In genomic region chr3:53170325-53171108, GRCh38 we compare ENCODE assay signal across 8 cellular contexts. TPM values are rescaled to one million over a fixed set of nuclear protein-coding genes. Genes with fewer than 3 reads are reported as not detected.
A peak's percentile ranks its signal among the peaks of the same experiment; 100 is the strongest.
DNase-seq lines count a peak whose midpoint lies in the region; TF ChIP-seq lines count a peak whose summit lies in the region.

No MANE protein-coding gene starts in this region.

- H3K4me3 ChIP-seq in KMS-11 (IDR thresholded peaks at IDR 0.05; ENCODE audit: insufficient read depth, low read depth, low read length) = no peak overlapping the region
- peak overlapping the region; percentile 39 for H3K4me3 ChIP-seq in coronary artery
- peak overlapping the region in 3 of 5 donors; percentile 9 to 19 (median 18) for H3K4me3 ChIP-seq in subcutaneous abdominal adipose tissue (ENCODE audit: low read depth in 1 of 5, low read length in 5 of 5)
- H3K4me3 ChIP-seq in MG63 = no peak overlapping the region

- no peak overlapping the region for H3K4me3 Mint-ChIP-seq in activated CD4-positive, alpha-beta T cell treated with anti-CD3 and anti-CD28 coated beads, Interleukin-2, amount 10 ng/mL, durations not matched to agents 7 days and 5 days

- TF ChIP-seq CTCF in KMS-11 (conservative IDR thresholded peaks at IDR 0.05; ENCODE audit: low read depth, low read length) (no peak), coronary artery (IDR thresholded peaks at IDR 0.05) (no peak)

- H3K27me3 Mint-ChIP-seq in activated CD4-positive, alpha-beta T cell treated with anti-CD3 and anti-CD28 coated beads, Interleukin-2, amount 10 ng/mL, durations not matched to agents 7 days and 5 days = no peaks in the 10 kb centered on the region

- CTCF ChIA-PET in activated CD4-positive, alpha-beta T cell treated with anti-CD3 and anti-CD28 coated beads, Interleukin-2, amount 10 ng/mL, durations not matched to agents 7 days and 5 days (lab: Charles Lee) = interaction anchor here (0.7 to 3.5 kb wide), 6 partner anchors 15 to 85 kb away, joined by 3 to 14 read pairs (median 4); partner anchors contain the start of gene TKT

- H3K36me3 ChIP-seq in KMS-11 (ENCODE audit: insufficient read depth) (no peaks in the 10 kb centered on the region), subcutaneous abdominal adipose tissue (ENCODE audit: control insufficient read depth in 5 of 5, insufficient read depth in 5 of 5, low read length in 5 of 5) (peaks cover 0 to 52% (median 36%) of the 10 kb centered on the region in 5 donors), MG63 (no peaks in the 10 kb centered on the region)

- H3K79me2 ChIP-seq in KMS-11 (ENCODE audit: insufficient read depth, low read depth) = no peaks in the 10 kb centered on the region; the same call in 1 of the 2 replicates

- H4K20me1 ChIP-seq in KMS-11 (ENCODE audit: insufficient read depth) = no peaks in the 10 kb centered on the region

- H3K4me1 Mint-ChIP-seq in activated CD4-positive, alpha-beta T cell treated with anti-CD3 and anti-CD28 coated beads, Interleukin-2, amount 10 ng/mL, durations not matched to agents 7 days and 5 days = peaks cover 40% of the 10 kb centered on the region

- DNase-seq in activated CD4-positive, alpha-beta T cell treated with anti-CD3 and anti-CD28 coated beads, Interleukin-2, amount 10 ng/mL, durations not matched to agents 7 days and 5 days = peak; percentile 41
- no peak for DNase-seq in activated CD4-positive, alpha-beta T cell treated with anti-CD3 and anti-CD28 coated beads for 1 hour
- no peak for DNase-seq in coronary artery (ENCODE audit: low spot score)
- no peak for DNase-seq in MG63
- no peak for DNase-seq in DMS79 (lab: John Stamatoyannopoulos, UW)
- DNase-seq in cerebellum (ENCODE audit: low spot score) = no peak

- H3K9ac ChIP-seq in KMS-11 (no peak overlapping the region; the same call in 1 of the 2 replicates), subcutaneous abdominal adipose tissue (ENCODE audit: low read length in 5 of 5) (peak overlapping the region in 1 of 5 donors; percentile 28)

- no peaks in the 10 kb centered on the region for H3K9me3 Mint-ChIP-seq in activated CD4-positive, alpha-beta T cell treated with anti-CD3 and anti-CD28 coated beads, Interleukin-2, amount 10 ng/mL, durations not matched to agents 7 days and 5 days

- H3K36me3 Mint-ChIP-seq in activated CD4-positive, alpha-beta T cell treated with anti-CD3 and anti-CD28 coated beads, Interleukin-2, amount 10 ng/mL, durations not matched to agents 7 days and 5 days (ENCODE audit: low read depth) = no peaks in the 10 kb centered on the region

- no peaks in the 10 kb centered on the region for H3K9me3 ChIP-seq in subcutaneous abdominal adipose tissue (ENCODE audit: control insufficient read depth in 5 of 5, low read length in 5 of 5)
- no peaks in the 10 kb centered on the region for H3K9me3 ChIP-seq in MG63

- H3K27ac Mint-ChIP-seq in activated CD4-positive, alpha-beta T cell treated with anti-CD3 and anti-CD28 coated beads, Interleukin-2, amount 10 ng/mL, durations not matched to agents 7 days and 5 days = no peak overlapping the region

- H3K4me1 ChIP-seq in KMS-11 (ENCODE audit: low read depth, poor library complexity, severe bottlenecking) = peaks cover 53% of the 10 kb centered on the region
- H3K4me1 ChIP-seq in subcutaneous abdominal adipose tissue (ENCODE audit: control insufficient read depth in 5 of 5, insufficient read depth in 5 of 5, low read length in 5 of 5) = peaks cover 20 to 96% (median 82%) of the 10 kb centered on the region in 5 donors

- no peak overlapping the region for H2AFZ ChIP-seq in KMS-11 (ENCODE audit: low read depth)

- peak overlapping the region; percentile 85 for H3K4me2 ChIP-seq in KMS-11

- H3K27me3 ChIP-seq in KMS-11 (ENCODE audit: insufficient read depth, low read depth) (no peaks in the 10 kb centered on the region), subcutaneous abdominal adipose tissue (ENCODE audit: control insufficient read depth in 5 of 5, insufficient read depth in 4 of 5, low read length in 5 of 5) (no peaks in the 10 kb centered on the region), MG63 (no peaks in the 10 kb centered on the region)

- H3K27ac ChIP-seq in KMS-11 (peak overlapping the region; percentile 53), coronary artery (peak overlapping the region in 1 of 2 donors; percentile 47), subcutaneous abdominal adipose tissue (ENCODE audit: low read depth, low read length) (peak overlapping the region; percentile 46)

- POLR2A ChIA-PET in activated CD4-positive, alpha-beta T cell treated with anti-CD3 and anti-CD28 coated beads, Interleukin-2, amount 10 ng/mL, durations not matched to agents 7 days and 5 days (lab: Charles Lee) = interaction anchor here (1.0 kb wide), 1 partner anchor 60 kb away, joined by 3 read pairs; no protein-coding TSS in a partner anchor

RNA-seq across cellular contexts. Expression of gene PRKCD, which starts 9.5 kb away (rescaled TPM):
- 10 to 100 TPM; 19.9 to 23.5 TPM for total RNA-seq in activated CD4-positive, alpha-beta T cell treated with anti-CD3 and anti-CD28 coated beads, Interleukin-2, amount 10 ng/mL, durations not matched to agents 7 days and 5 days
- total RNA-seq in MG63 (2014; rRNA removed; shearing (Covaris generic); ENCODE audit: low replicate concordance) = 3.2 and 6.8 TPM in 2 replicates
- 0.73 TPM for total RNA-seq in cerebellum

RNA-seq across cellular contexts. Expression of gene RFT1, which starts 40.3 kb away (rescaled TPM):
- total RNA-seq in activated CD4-positive, alpha-beta T cell treated with anti-CD3 and anti-CD28 coated beads, Interleukin-2, amount 10 ng/mL, durations not matched to agents 7 days and 5 days = 10 to 100 TPM; 33.3 to 34.1 TPM
- 3.9 and 17.4 TPM in 2 replicates for total RNA-seq in MG63 (2014; rRNA removed; shearing (Covaris generic); ENCODE audit: low replicate concordance)
- total RNA-seq in cerebellum = 12.1 TPM

Comparison
In these comparisons a context has a peak if more than half of its experiments do, and no peak if none do; other contexts are left out.
1. H3K4me3 ChIP-seq: peak in coronary artery (single experiment) and subcutaneous abdominal adipose tissue (3 of 5); none in KMS-11 (single experiment) and MG63 (single experiment).